In genomic region chr11:129894281-129895125, GRCh38 we compare ENCODE assay signal across 8 cellular contexts. TPM values are rescaled to one million over a fixed set of nuclear protein-coding genes. Genes with fewer than 3 reads are reported as not detected.
DNase-seq lines count a peak whose midpoint lies in the region; ATAC-seq, FAIRE-seq and TF ChIP-seq lines count a peak whose summit lies in the region.

No MANE protein-coding gene starts in this region.

- peak overlapping the region; percentile 72 for H3K4me3 ChIP-seq in CD8-positive, alpha-beta T cell (ENCODE audit: low read depth, low read length)
- H3K4me3 ChIP-seq in MG63 (peak overlapping the region; percentile 93), K562 (peak overlapping the region; percentile 89), kidney epithelial cell (ENCODE audit: low read depth, low read length) (peak overlapping the region; percentile 95), stomach (peak overlapping the region; percentile 91 to 100 (median 98))

- peak overlapping the region; percentile 90 for H3K27ac Mint-ChIP-seq in CD8-positive, alpha-beta T cell

- H3K79me2 ChIP-seq in K562 (ENCODE audit: control insufficient read depth, insufficient read depth, low read length): peaks cover 32% of the 10 kb centered on the region

- H3K4me2 ChIP-seq in K562 (ENCODE audit: insufficient read depth, low read length): peak overlapping the region; percentile 90

- TF ChIP-seq RAD21 in K562 (CRISPR knock-in tag; conservative IDR thresholded peaks at IDR 0.05 in 1 of 2, IDR thresholded peaks at IDR 0.05 in 1 of 2): no peak

- H3K4me3 Mint-ChIP-seq in CD8-positive, alpha-beta T cell: peak overlapping the region; percentile 92

- BruUV-seq in K562 (replicated peaks; lab: Mats Ljungman, UMichigan): TSS peak; percentile 45

- TF ChIP-seq EP300 in K562 (IDR thresholded peaks at IDR 0.05; ENCODE audit: low read length) (no peak), stomach (IDR thresholded peaks at IDR 0.05) (no peak)

- intact Hi-C loops in CD8-positive, alpha-beta T cell (cut with DNase I, micrococcal nuclease): loop anchor here (1.0 to 5.0 kb wide), 10 partner anchors 28 to 1022 kb away; partner anchors contain the start of genes APLP2 (in 2 of the 2), PRDM10 (in 1 of the 2) and SNX19 (in 1 of the 2)
- intact Hi-C loops in K562 (cut with micrococcal nuclease): no loop called here
- intact Hi-C loops in stomach (cut with DNase I; ENCODE audit: low total_unique reads): no loop called here

- H3K27me3 Mint-ChIP-seq in CD8-positive, alpha-beta T cell (ENCODE audit: low read depth): no peaks in the 10 kb centered on the region

- ATAC-seq in CD8-positive, alpha-beta T cell: peak; percentile 13
- ATAC-seq in GM21390 (IDR thresholded peaks at IDR 0.05; ENCODE audit: unreplicated experiment) (peak; percentile 18), K562 (peak; percentile 38), GM18907 (IDR thresholded peaks at IDR 0.05; ENCODE audit: unreplicated experiment) (no peak)

- H3K36me3 ChIP-seq in CD8-positive, alpha-beta T cell (ENCODE audit: insufficient read depth, low read length): peaks cover 8% of the 10 kb centered on the region
- H3K36me3 ChIP-seq in MG63 (peaks cover 31% of the 10 kb centered on the region), K562 (ENCODE audit: control insufficient read depth, insufficient read depth, low read length) (peaks cover 46% of the 10 kb centered on the region), kidney epithelial cell (ENCODE audit: control insufficient read depth, insufficient read depth, low read length) (peaks cover 1% of the 10 kb centered on the region), stomach (peaks cover 3 to 43% (median 37%) of the 10 kb centered on the region in 4 donors)

- H3K9me3 Mint-ChIP-seq in CD8-positive, alpha-beta T cell: no peaks in the 10 kb centered on the region

- WGBS in K562 (ENCODE audit: insufficient coverage, low coverage, missing lambda C conversion rate): 23% methylated on average over 13 of the region's 13 CpGs
- WGBS in stomach, 5 donors: 14 to 23% (median 19%) methylated on average over 13 of the region's 13 CpGs

- DNase-seq in CD8-positive, alpha-beta T cell: no peak
- DNase-seq in MG63 (no peak), K562 (ENCODE audit: extremely low read depth in 1 of 4, low spot score in 3 of 4) (peak in 1 of 4 experiments; percentile 21), kidney epithelial cell (ENCODE audit: low read depth) (no peak), stomach (no peak), NCI-H187 treated with DMSO at 0.1 percent for 48 hours (lab: John Stamatoyannopoulos, UW) (no peak)

- POLR2A ChIA-PET in CD8-positive, alpha-beta T cell (lab: Charles Lee): interaction anchor here (1.1 to 3.1 kb wide), 4 partner anchors 19 to 1021 kb away, joined by 3 to 18 read pairs (median 4); partner anchors contain the start of genes PRDM10 and SNX19
- POLR2A ChIA-PET in K562 (lab: Yijun Ruan, JAX): interaction anchor here (0.8 kb wide), 2 partner anchors 16 to 28 kb away, joined by 3 read pairs; no protein-coding TSS in a partner anchor

- H3K9me1 ChIP-seq in K562 (ENCODE audit: control insufficient read depth, insufficient read depth, low read length): peaks cover 8% of the 10 kb centered on the region

- TF ChIP-seq CTCF in CD8-positive, alpha-beta T cell (IDR thresholded peaks at IDR 0.05): no peak
- TF ChIP-seq CTCF in K562 (IDR thresholded peaks at IDR 0.05 in 2 of 3, conservative IDR thresholded peaks at IDR 0.05 in 1 of 3; ENCODE audit: insufficient read depth in 2 of 3, low read depth in 1 of 3, low read length in 3 of 3): no peak
- TF ChIP-seq CTCF in kidney epithelial cell (IDR thresholded peaks at IDR 0.05; ENCODE audit: insufficient read depth, low read length, poor library complexity, severe bottlenecking): no peak
- TF ChIP-seq CTCF in stomach (IDR thresholded peaks at IDR 0.05): no peak

- H3K4me1 Mint-ChIP-seq in CD8-positive, alpha-beta T cell (ENCODE audit: low read depth): peaks cover 50% of the 10 kb centered on the region

- no peaks in the 10 kb centered on the region for H3K27me3 ChIP-seq in CD8-positive, alpha-beta T cell (ENCODE audit: insufficient read depth, low read length)
- H3K27me3 ChIP-seq in MG63: no peaks in the 10 kb centered on the region
- no peaks in the 10 kb centered on the region for H3K27me3 ChIP-seq in K562 (ENCODE audit: control insufficient read depth in 2 of 2, insufficient read depth in 2 of 2, low read length in 2 of 2)
- no peaks in the 10 kb centered on the region for H3K27me3 ChIP-seq in kidney epithelial cell (ENCODE audit: control insufficient read depth, insufficient read depth, low read length)
- H3K27me3 ChIP-seq in stomach: no peaks in the 10 kb centered on the region

- FAIRE-seq in K562 (lab: Jason Lieb, UNC): no peak

- no peaks in the 10 kb centered on the region for H3K9me3 ChIP-seq in CD8-positive, alpha-beta T cell (ENCODE audit: low read length)
- H3K9me3 ChIP-seq in MG63: no peaks in the 10 kb centered on the region
- H3K9me3 ChIP-seq in K562 (replicated peaks; ENCODE audit: control insufficient read depth, insufficient read depth, low read depth, low read length): no peaks in the 10 kb centered on the region
- no peaks in the 10 kb centered on the region for H3K9me3 ChIP-seq in stomach

- no peaks in the 10 kb centered on the region for H4K20me1 ChIP-seq in K562 (replicated peaks; ENCODE audit: control insufficient read depth, insufficient read depth, low read length)

- CTCF ChIA-PET in CD8-positive, alpha-beta T cell (lab: Charles Lee): interaction anchor here (1.3 to 1.4 kb wide), 2 partner anchors 11 to 20 kb away, joined by 4 to 6 read pairs; no protein-coding TSS in a partner anchor
- CTCF ChIA-PET in K562 (lab: Yijun Ruan, JAX; ENCODE audit: low intra/inter-chr PET ratio): no interaction called here

- peaks cover 39% of the 10 kb centered on the region for H3K36me3 Mint-ChIP-seq in CD8-positive, alpha-beta T cell

- H3K9ac ChIP-seq in K562 (ENCODE audit: insufficient read depth in 1 of 2, low read depth in 2 of 2, low read length in 2 of 2): peak overlapping the region; percentile 80 to 89

- peaks cover 25% of the 10 kb centered on the region for H3K4me1 ChIP-seq in CD8-positive, alpha-beta T cell (ENCODE audit: insufficient read depth, low read length)
- H3K4me1 ChIP-seq in K562 (replicated peaks in 1 of 2; ENCODE audit: control insufficient read depth in 2 of 2, insufficient read depth in 2 of 2, low read length in 2 of 2) (peaks cover 3 to 9% of the 10 kb centered on the region in 2 experiments; a peak in 4 of 5 replicates), stomach (peaks cover 12 to 24% (median 18%) of the 10 kb centered on the region in 4 donors)

- TF ChIP-seq POLR2A in K562 (conservative IDR thresholded peaks at IDR 0.05) (no peak), stomach (IDR thresholded peaks at IDR 0.05) (no peak)

- in situ Hi-C loops in K562 (cut with MboI): no loop called here

- peak overlapping the region; percentile 89 for H2AFZ ChIP-seq in K562 (ENCODE audit: low read depth, low read length)

- H3K27ac ChIP-seq in CD8-positive, alpha-beta T cell (ENCODE audit: low read depth, low read length): peak overlapping the region; percentile 53
- H3K27ac ChIP-seq in K562 (ENCODE audit: extremely low read depth, low read depth, low read length) (peak overlapping the region; percentile 69), stomach (peak overlapping the region; percentile 80 to 91 (median 87))

TF ChIP-seq in K562, 482 proteins besides CTCF, POLR2A, EP300 and RAD21 (continues in another document):
- no peak for TF ChIP-seq RBFOX2 (IDR thresholded peaks at IDR 0.05; ENCODE audit: low read depth, low read length)
- TF ChIP-seq BCL6 (CRISPR knock-in tag; IDR thresholded peaks at IDR 0.05): no peak
- TF ChIP-seq CEBPB (tag; IDR thresholded peaks at IDR 0.05): peak; percentile 84
- TF ChIP-seq TFE3 (CRISPR knock-in tag; IDR thresholded peaks at IDR 0.05): 0 out of 2 replicates have a peak, but pooled peaks have one; percentile 9

RNA-seq across cellular contexts. Expression of gene NFRKB, which starts 0.9 kb away (rescaled TPM):
- total RNA-seq in CD8-positive, alpha-beta T cell: 10 to 100 TPM; 38.8 to 39.4 TPM
- 10.8 and 17.7 TPM in 2 replicates for total RNA-seq in MG63 (2014; rRNA removed; shearing (Covaris generic); ENCODE audit: low replicate concordance)
- total RNA-seq in K562 (2011; cell fraction: chromatin; rRNA removed; ENCODE audit: low replicate concordance): 121 TPM in 2 replicates
- total RNA-seq in K562 (2011; cell fraction: nucleolus; rRNA removed): 60.9 and 64.5 TPM in 2 replicates
- total RNA-seq in K562 (2011; cell fraction: nucleoplasm; rRNA removed): 77.7 and 91.8 TPM in 2 replicates
- 23.9 and 32.1 TPM in 2 replicates for total RNA-seq in K562 (2014; rRNA removed)
- 22.1 and 23.6 TPM in 2 replicates for total RNA-seq in K562 (2014; rRNA removed; fragmentation: Illumina TruSeq; extraction: Trizol)
- 25.8 and 27.2 TPM in 2 replicates for total RNA-seq in K562 (2015; rRNA removed; fragmentation: Illumina TruSeq; extraction: Trizol)
- total RNA-seq in K562 (2021): 39.4 and 42.6 TPM in 2 replicates
- 19.3 and 26.0 TPM in 2 replicates for polyA plus RNA-seq in K562 (2011; rRNA removed)
- polyA plus RNA-seq in K562 (2011; cell fraction: cytosol; rRNA removed): 16.9 and 29.9 TPM in 2 replicates
- polyA plus RNA-seq in K562 (2011; cell fraction: nucleus; rRNA removed): 76.8 and 117 TPM in 2 replicates
- 24.8 and 31.1 TPM in 2 replicates for polyA plus RNA-seq in K562 (2012)
- 33.5 and 34.0 TPM in 2 replicates for polyA plus RNA-seq in K562 (2014; fragmentation: Illumina TruSeq; extraction: Trizol)
- 10 to 100 TPM in 1 of 2 experiments, 1 to 10 TPM in 1; 7.1 to 11.6 TPM for polyA plus RNA-seq in K562 (2014; fragmentation: Nextera tagmentation; extraction: Ambion mirVana)
- 19.8 and 23.6 TPM in 2 replicates for polyA plus RNA-seq in K562 (2014; rRNA removed)
- 17.6 and 31.5 TPM in 2 replicates for polyA minus RNA-seq in K562 (2011; rRNA and poly(A)+ RNA removed)
- polyA minus RNA-seq in K562 (2011; cell fraction: cytosol; rRNA and poly(A)+ RNA removed): 7.6 and 22.7 TPM in 2 replicates
- polyA minus RNA-seq in K562 (2011; cell fraction: nucleus; rRNA and poly(A)+ RNA removed): 28.4 and 32.2 TPM in 2 replicates
- 30.1 and 31.7 TPM in 2 replicates for total RNA-seq in kidney epithelial cell
- total RNA-seq in stomach: 100 to 1,000 TPM in 1 of 5 donors, 10 to 100 TPM in 3, 1 to 10 TPM in 1; 5.8 to 127 (median 33.3) TPM
- polyA plus RNA-seq in stomach: 1 to 10 TPM; 4.4 to 7.2 (median 5.4) TPM

Comparison
In these comparisons a context has a peak if more than half of its experiments do, and no peak if none do; other contexts are left out.
1. intact Hi-C loops: an anchor here in CD8-positive, alpha-beta T cell (1.0 to 5.0 kb wide); none called in K562 and stomach.